In the genomic region with DNA sequence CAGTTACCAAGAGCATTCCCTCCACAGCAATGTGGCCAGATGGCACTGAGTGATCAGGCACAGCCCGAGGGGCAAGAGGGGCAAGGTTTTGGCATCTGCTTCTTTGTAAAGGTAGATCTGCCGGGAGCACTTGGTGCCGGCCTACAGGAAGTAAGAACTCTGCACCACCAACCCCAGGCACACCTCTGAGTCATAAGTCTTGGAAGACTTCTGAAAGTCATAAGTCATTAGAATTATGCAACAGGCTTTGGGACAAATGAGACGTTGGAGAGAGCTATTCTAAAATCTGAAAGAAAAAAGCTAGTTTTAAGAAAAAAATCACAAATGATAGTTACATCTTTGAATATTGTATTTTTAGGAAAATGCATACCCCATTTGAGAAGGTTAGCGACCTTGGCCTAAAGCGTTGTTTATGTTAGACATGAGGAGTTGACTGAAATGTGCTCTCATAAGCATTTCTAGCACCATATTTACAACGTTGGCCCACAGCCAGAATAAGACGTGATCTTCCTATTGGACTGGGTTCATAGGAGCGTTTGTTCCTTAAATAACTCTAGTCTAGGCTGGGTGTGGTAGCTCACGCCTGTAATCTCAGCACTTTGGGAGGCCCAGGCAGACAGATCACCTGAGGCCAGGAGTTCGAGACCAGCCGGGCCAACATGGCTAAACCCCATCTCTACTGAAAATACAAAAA, we compare ENCODE assay signal across 1 cellular context.
TF ChIP-seq lines count a peak whose summit lies in the region.

No MANE protein-coding gene starts in this region.

TF ChIP-seq in K562, 482 proteins besides CTCF, POLR2A, EP300 and RAD21 (continued from another document):
- TF ChIP-seq, protein P1, sequence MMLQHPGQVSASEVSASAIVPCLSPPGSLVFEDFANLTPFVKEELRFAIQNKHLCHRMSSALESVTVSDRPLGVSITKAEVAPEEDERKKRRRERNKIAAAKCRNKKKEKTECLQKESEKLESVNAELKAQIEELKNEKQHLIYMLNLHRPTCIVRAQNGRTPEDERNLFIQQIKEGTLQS (IDR thresholded peaks at IDR 0.05), result peak; percentile 30; the same call in 1 of the 2 replicates
- TF ChIP-seq, protein P1 (CRISPR knock-in tag; conservative IDR thresholded peaks at IDR 0.05), result no peak
- no peak for TF ChIP-seq JUND (IDR thresholded peaks at IDR 0.05; ENCODE audit: borderline replicate concordance, low read depth, low read length)
- TF ChIP-seq JUND (tag; IDR thresholded peaks at IDR 0.05; ENCODE audit: borderline replicate concordance, low read depth, low read length), result peak; percentile 47; the same call in 2 of the 3 replicates
- no peak for TF ChIP-seq NONO (IDR thresholded peaks at IDR 0.05; ENCODE audit: low read depth in 2 of 2, low read length in 1 of 2)
- TF ChIP-seq CEBPG (CRISPR knock-in tag; IDR thresholded peaks at IDR 0.05), result no peak
- TF ChIP-seq CEBPG (tag; conservative IDR thresholded peaks at IDR 0.05 in 1 of 2, IDR thresholded peaks at IDR 0.05 in 1 of 2), result peak in 1 of 2 experiments; percentile 59; a peak in 2 of 4 replicates
- peak; percentile 50 for TF ChIP-seq FOSL1 (tag; conservative IDR thresholded peaks at IDR 0.05)
- TF ChIP-seq STAG1 (CRISPR knock-in tag; IDR thresholded peaks at IDR 0.05; ENCODE audit: borderline replicate concordance), result no peak
- TF ChIP-seq NFIC (IDR thresholded peaks at IDR 0.05), result peak; percentile 57
- TF ChIP-seq, protein P2, sequence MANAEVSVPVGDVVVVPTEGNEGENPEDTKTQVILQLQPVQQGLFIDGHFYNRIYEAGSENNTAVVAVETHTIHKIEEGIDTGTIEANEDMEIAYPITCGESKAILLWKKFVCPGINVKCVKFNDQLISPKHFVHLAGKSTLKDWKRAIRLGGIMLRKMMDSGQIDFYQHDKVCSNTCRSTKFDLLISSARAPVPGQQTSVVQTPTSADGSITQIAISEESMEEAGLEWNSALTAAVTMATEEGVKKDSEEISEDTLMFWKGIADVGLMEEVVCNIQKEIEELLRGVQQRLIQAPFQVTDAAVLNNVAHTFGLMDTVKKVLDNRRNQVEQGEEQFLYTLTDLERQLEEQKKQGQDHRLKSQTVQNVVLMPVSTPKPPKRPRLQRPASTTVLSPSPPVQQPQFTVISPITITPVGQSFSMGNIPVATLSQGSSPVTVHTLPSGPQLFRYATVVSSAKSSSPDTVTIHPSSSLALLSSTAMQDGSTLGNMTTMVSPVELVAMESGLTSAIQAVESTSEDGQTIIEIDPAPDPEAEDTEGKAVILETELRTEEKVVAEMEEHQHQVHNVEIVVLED (CRISPR knock-in tag; IDR thresholded peaks at IDR 0.05), result no peak
- no peak for TF ChIP-seq U2AF1 (optimal IDR thresholded peaks at IDR 0.05; ENCODE audit: low read depth, low read length)
